8 cellular contexts compared by ENCODE assay signal in the genomic region with DNA sequence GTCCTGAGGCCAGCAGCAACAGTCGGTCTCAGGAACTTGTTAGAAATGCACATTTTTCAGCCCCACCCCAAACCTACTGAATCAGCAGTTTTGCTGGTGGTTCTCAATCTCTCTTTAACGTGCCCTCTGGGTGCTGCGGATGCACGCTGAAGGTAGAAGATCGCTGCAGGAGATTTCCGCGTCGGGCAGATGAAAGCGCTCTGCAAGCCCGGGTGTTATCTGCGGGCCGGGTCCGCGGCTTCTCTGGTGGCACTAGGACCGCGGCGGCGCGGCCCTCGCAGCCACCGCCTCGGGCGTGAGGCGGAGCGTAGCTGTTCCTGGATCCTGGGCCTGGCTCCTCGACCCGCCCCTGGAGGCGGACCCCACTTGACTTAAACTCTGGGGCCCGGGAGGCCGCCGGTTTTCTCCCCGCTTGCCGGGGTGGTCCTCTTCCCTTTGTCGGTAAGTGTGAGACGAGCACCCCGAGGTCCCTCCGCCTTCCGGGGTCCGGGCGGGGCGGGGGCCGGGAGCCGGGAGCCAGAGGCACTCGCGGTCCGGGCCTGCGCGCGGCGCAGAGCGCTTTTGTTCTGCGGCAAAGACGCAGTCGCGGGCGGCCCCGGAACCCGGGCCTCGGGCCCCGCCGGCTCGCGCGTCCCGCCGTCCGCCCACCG. TPM values are rescaled to one million over a fixed set of nuclear protein-coding genes. Genes with fewer than 3 reads are reported as not detected.
A peak's percentile ranks its signal among the peaks of the same experiment; 100 is the strongest.
DNase-seq lines count a peak whose midpoint lies in the region; ATAC-seq and TF ChIP-seq lines count a peak whose summit lies in the region.

A gene with protein sequence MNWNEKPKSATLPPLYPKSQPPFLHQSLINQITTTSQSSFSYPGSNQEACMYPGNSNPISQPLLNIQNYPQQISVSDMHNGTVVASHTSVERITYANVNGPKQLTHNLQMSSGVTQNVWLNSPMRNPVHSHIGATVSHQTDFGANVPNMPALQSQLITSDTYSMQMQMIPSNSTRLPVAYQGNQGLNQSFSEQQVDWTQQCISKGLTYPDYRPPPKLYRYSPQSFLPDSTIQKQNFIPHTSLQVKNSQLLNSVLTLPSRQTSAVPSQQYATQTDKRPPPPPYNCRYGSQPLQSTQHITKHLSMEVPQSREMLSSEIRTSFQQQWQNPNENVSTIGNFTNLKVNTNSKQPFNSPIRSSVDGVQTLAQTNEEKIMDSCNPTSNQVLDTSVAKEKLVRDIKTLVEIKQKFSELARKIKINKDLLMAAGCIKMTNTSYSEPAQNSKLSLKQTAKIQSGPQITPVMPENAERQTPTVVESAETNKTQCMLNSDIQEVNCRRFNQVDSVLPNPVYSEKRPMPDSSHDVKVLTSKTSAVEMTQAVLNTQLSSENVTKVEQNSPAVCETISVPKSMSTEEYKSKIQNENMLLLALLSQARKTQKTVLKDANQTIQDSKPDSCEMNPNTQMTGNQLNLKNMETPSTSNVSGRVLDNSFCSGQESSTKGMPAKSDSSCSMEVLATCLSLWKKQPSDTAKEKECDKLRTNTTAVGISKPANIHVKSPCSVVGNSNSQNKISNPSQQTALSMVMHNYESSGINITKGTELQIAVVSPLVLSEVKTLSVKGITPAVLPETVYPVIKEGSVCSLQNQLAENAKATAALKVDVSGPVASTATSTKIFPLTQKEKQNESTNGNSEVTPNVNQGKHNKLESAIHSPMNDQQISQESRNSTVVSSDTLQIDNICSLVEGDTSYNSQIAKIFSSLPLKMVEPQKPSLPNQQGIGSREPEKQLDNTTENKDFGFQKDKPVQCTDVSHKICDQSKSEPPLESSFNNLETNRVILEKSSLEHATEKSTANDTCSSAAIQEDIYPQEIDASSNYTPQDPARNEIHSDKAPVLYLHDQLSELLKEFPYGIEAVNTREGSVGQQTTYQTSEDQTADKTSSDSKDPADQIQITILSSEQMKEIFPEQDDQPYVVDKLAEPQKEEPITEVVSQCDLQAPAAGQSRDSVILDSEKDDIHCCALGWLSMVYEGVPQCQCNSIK (N-terminal part only) (plus strand): TSS at position 365 of the 650 bp plus-strand sequence. CDS start 21,541 bp downstream, outside the sequence.

- H3K27ac Mint-ChIP-seq in activated T-helper 2 cell treated with anti-CD3 and anti-CD28 coated beads, Interferon-gamma antibody, Interleukin-2, Interleukin-4, amounts not matched to agents 10 μg/mL and 5 μg/mL and 100 μg/mL, durations not matched to agents 14 hours and 24 hours and 36 hours: peak within 1 kb of the TSS; percentile 98
- H3K27ac Mint-ChIP-seq in natural killer cell: peak within 1 kb of the TSS; percentile 90 to 94

- H3K36me3 ChIP-seq in RWPE2 (ENCODE audit: low read depth): peaks cover 25% of the 10 kb centered on the region

- peaks cover 63% of the 10 kb centered on the region for H3K4me1 Mint-ChIP-seq in activated T-helper 2 cell treated with anti-CD3 and anti-CD28 coated beads, Interferon-gamma antibody, Interleukin-2, Interleukin-4, amounts not matched to agents 10 μg/mL and 5 μg/mL and 100 μg/mL, durations not matched to agents 14 hours and 24 hours and 36 hours (ENCODE audit: low read depth)
- peaks cover 70 to 80% of the 10 kb centered on the region in 2 donors for H3K4me1 Mint-ChIP-seq in natural killer cell

- TF ChIP-seq CTCF in LNCaP clone FGC (IDR thresholded peaks at IDR 0.05; ENCODE audit: control insufficient read depth, extremely low read depth, insufficient read depth): no peak
- TF ChIP-seq CTCF in RWPE2 (IDR thresholded peaks at IDR 0.05; ENCODE audit: poor library complexity, severe bottlenecking): no peak
- TF ChIP-seq CTCF in natural killer cell (IDR thresholded peaks at IDR 0.05): no peak

- intact Hi-C loops in activated T-helper 2 cell treated with anti-CD3 and anti-CD28 coated beads, Interferon-gamma antibody, Interleukin-2, Interleukin-4, amounts not matched to agents 10 μg/mL and 5 μg/mL and 100 μg/mL, durations not matched to agents 14 hours and 24 hours and 36 hours (cut with micrococcal nuclease): loop anchor here (1.0 to 5.0 kb wide), 12 partner anchors 32 to 638 kb away; a partner anchor contains a TSS
- intact Hi-C loops in natural killer cell (cut with micrococcal nuclease): loop anchor here (1.0 to 2.0 kb wide), 3 partner anchors 63 to 236 kb away; no protein-coding TSS in a partner anchor

- ATAC-seq in RWPE2 (ENCODE audit: low read depth) (peak; percentile 94), natural killer cell (peak; percentile 75 to 87 (median 83))

- peak; percentile 87 for DNase-seq in EL
- DNase-seq in H4 (ENCODE audit: low spot score): peak; percentile 71
- peak; percentile 75 for DNase-seq in LNCaP clone FGC (ENCODE audit: low read depth)
- DNase-seq in RWPE2 (ENCODE audit: low spot score): peak; percentile 82
- DNase-seq in activated T-helper 2 cell treated with anti-CD3 and anti-CD28 coated beads, Interferon-gamma antibody, Interleukin-2, Interleukin-4, amounts not matched to agents 10 μg/mL and 5 μg/mL and 100 μg/mL, durations not matched to agents 14 hours and 24 hours and 36 hours (ENCODE audit: low spot score): peak; percentile 88
- peak; percentile 76 for DNase-seq in fibroblast of peridontal ligament (ENCODE audit: extremely low read depth)
- DNase-seq in natural killer cell: peak; percentile 77
- peak; percentile 69 to 87 (median 80) for DNase-seq in stimulated activated naive CD4-positive, alpha-beta T cell (lab: John Stamatoyannopoulos, UW)

- H3K27me3 Mint-ChIP-seq in activated T-helper 2 cell treated with anti-CD3 and anti-CD28 coated beads, Interferon-gamma antibody, Interleukin-2, Interleukin-4, amounts not matched to agents 10 μg/mL and 5 μg/mL and 100 μg/mL, durations not matched to agents 14 hours and 24 hours and 36 hours (ENCODE audit: low read depth): no peaks in the 10 kb centered on the region
- H3K27me3 Mint-ChIP-seq in natural killer cell (ENCODE audit: low read depth in 2 of 2): no peaks in the 10 kb centered on the region

- peaks cover 7% of the 10 kb centered on the region for H3K4me1 ChIP-seq in RWPE2 (ENCODE audit: insufficient read depth, poor library complexity, severe bottlenecking)

- H3K9me3 Mint-ChIP-seq in activated T-helper 2 cell treated with anti-CD3 and anti-CD28 coated beads, Interferon-gamma antibody, Interleukin-2, Interleukin-4, amounts not matched to agents 10 μg/mL and 5 μg/mL and 100 μg/mL, durations not matched to agents 14 hours and 24 hours and 36 hours: peaks cover 23% of the 10 kb centered on the region
- no peaks in the 10 kb centered on the region for H3K9me3 Mint-ChIP-seq in natural killer cell

- H3K4me3 ChIP-seq in LNCaP clone FGC (ENCODE audit: low read depth, low read length) (peak within 1 kb of the TSS; percentile 75), RWPE2 (ENCODE audit: severe bottlenecking) (peak within 1 kb of the TSS; percentile 82)

- no peaks in the 10 kb centered on the region for H3K27me3 ChIP-seq in RWPE2 (ENCODE audit: insufficient read depth, poor library complexity, severe bottlenecking)

- H3K27ac ChIP-seq in RWPE2 (ENCODE audit: poor library complexity, severe bottlenecking): peak within 1 kb of the TSS; percentile 65

- H3K4me3 Mint-ChIP-seq in activated T-helper 2 cell treated with anti-CD3 and anti-CD28 coated beads, Interferon-gamma antibody, Interleukin-2, Interleukin-4, amounts not matched to agents 10 μg/mL and 5 μg/mL and 100 μg/mL, durations not matched to agents 14 hours and 24 hours and 36 hours (ENCODE audit: low read depth): peak within 1 kb of the TSS; percentile 93
- H3K4me3 Mint-ChIP-seq in natural killer cell: peak within 1 kb of the TSS; percentile 98

- peaks cover 70% of the 10 kb centered on the region for H3K36me3 Mint-ChIP-seq in activated T-helper 2 cell treated with anti-CD3 and anti-CD28 coated beads, Interferon-gamma antibody, Interleukin-2, Interleukin-4, amounts not matched to agents 10 μg/mL and 5 μg/mL and 100 μg/mL, durations not matched to agents 14 hours and 24 hours and 36 hours (ENCODE audit: low read depth)
- peaks cover 9% of the 10 kb centered on the region for H3K36me3 Mint-ChIP-seq in natural killer cell

- no peaks in the 10 kb centered on the region for H3K9me3 ChIP-seq in RWPE2 (ENCODE audit: severe bottlenecking)

RNA-seq across cellular contexts. Expression of the gene that starts here (rescaled TPM):
- total RNA-seq in H4 (2014; rRNA removed; shearing (Covaris generic)): 14.3 and 14.5 TPM in 2 replicates
- total RNA-seq in activated T-helper 2 cell treated with anti-CD3 and anti-CD28 coated beads, Interferon-gamma antibody, Interleukin-2, Interleukin-4, amounts not matched to agents 10 μg/mL and 5 μg/mL and 100 μg/mL, durations not matched to agents 14 hours and 24 hours and 36 hours: 41.9 and 43.2 TPM in 2 replicates
- 100 to 1,000 TPM; 144 to 209 (median 184) TPM for total RNA-seq in natural killer cell

Comparison
In these comparisons a context has a peak if more than half of its experiments do, and no peak if none do; other contexts are left out.
1. Peak in every context shown above with its lines: DNase-seq, ATAC-seq, H3K4me3 ChIP-seq and H3K27ac ChIP-seq.